Comparison of ENCODE assay signal across 11 cellular contexts in genomic region chr11:134071766-134072403, GRCh38. TPM values are rescaled to one million over a fixed set of nuclear protein-coding genes. Genes with fewer than 3 reads are reported as not detected.
DNase-seq lines count a peak whose midpoint lies in the region; ATAC-seq and TF ChIP-seq lines count a peak whose summit lies in the region.
"Had no signal": no experiment of that assay in that cellular context is flagged by ENCODE, and none has a peak within 500 bp of the region (broad histone marks: within the 10 kb centered on the region; RNA-seq: fewer than 3 reads in every experiment).

No MANE protein-coding gene starts in this region.

- H3K4me3 ChIP-seq in AG10803 (ENCODE audit: low read length) = no peak overlapping the region
- no peak overlapping the region for H3K4me3 ChIP-seq in lower lobe of right lung
- no peak overlapping the region for H3K4me3 ChIP-seq in breast epithelium
- H3K4me3 ChIP-seq: MG63 had no signal

- peak overlapping the region in 2 of 3 donors; percentile 79 to 86 for H3K27ac Mint-ChIP-seq in IgD-negative memory B cell
- H3K27ac Mint-ChIP-seq: activated naive CD8-positive, alpha-beta T cell treated with anti-CD3 and anti-CD28 coated beads for 36 hours had no signal

- H3K9me3 Mint-ChIP-seq in IgD-negative memory B cell = no peaks in the 10 kb centered on the region
- H3K9me3 Mint-ChIP-seq: activated naive CD8-positive, alpha-beta T cell treated with anti-CD3 and anti-CD28 coated beads for 36 hours had no signal

- H3K27me3 ChIP-seq in lower lobe of right lung (ENCODE audit: low read depth) = peaks cover 16% of the 10 kb centered on the region
- peaks cover 0 to 7% of the 10 kb centered on the region in 2 donors for H3K27me3 ChIP-seq in breast epithelium

- H3K4me1 ChIP-seq in lower lobe of right lung (no peaks in the 10 kb centered on the region), breast epithelium (no peaks in the 10 kb centered on the region)

- peaks cover 2% of the 10 kb centered on the region for H3K27me3 Mint-ChIP-seq in IgD-negative memory B cell

- TF ChIP-seq CTCF in AG10803 (conservative IDR thresholded peaks at IDR 0.05; ENCODE audit: low read length) (peak; percentile 37), lower lobe of right lung (IDR thresholded peaks at IDR 0.05) (no peak), GM10266 (IDR thresholded peaks at IDR 0.05; ENCODE audit: control insufficient read depth, insufficient read depth, low read depth, missing control alignments) (no peak), breast epithelium (IDR thresholded peaks at IDR 0.05) (peak in 1 of 3 donors; percentile 10)

- intact Hi-C loops in lower lobe of right lung (cut with DNase I) (no loop called here), breast epithelium (cut with DNase I; ENCODE audit: low total_unique reads) (no loop called here)

- no peaks in the 10 kb centered on the region for H3K9me3 ChIP-seq in lower lobe of right lung
- H3K9me3 ChIP-seq in breast epithelium = no peaks in the 10 kb centered on the region
- H3K9me3 ChIP-seq: MG63 had no signal

- no peak for TF ChIP-seq POLR2A in breast epithelium (IDR thresholded peaks at IDR 0.05)

- H3K27ac ChIP-seq in lower lobe of right lung (peak overlapping the region; percentile 9), breast epithelium (no peak overlapping the region)

- H3K36me3 ChIP-seq in lower lobe of right lung = no peaks in the 10 kb centered on the region
- H3K36me3 ChIP-seq in breast epithelium = no peaks in the 10 kb centered on the region
- H3K36me3 ChIP-seq: MG63 had no signal

- ATAC-seq in lower lobe of right lung (no peak), HG03095 (IDR thresholded peaks at IDR 0.05; ENCODE audit: unreplicated experiment) (no peak)

- peaks cover 37 to 63% (median 60%) of the 10 kb centered on the region in 3 donors for H3K4me1 Mint-ChIP-seq in IgD-negative memory B cell

- peak; percentile 28 for DNase-seq in AG10803 (ENCODE audit: low read depth)
- peak; percentile 64 for DNase-seq in NCI-H69 (lab: John Stamatoyannopoulos, UW)
- DNase-seq in lower lobe of right lung = no peak
- DNase-seq in GM10266 (ENCODE audit: extremely low spot score) = no peak
- DNase-seq in breast epithelium (ENCODE audit: low spot score in 2 of 2) = no peak
- no peak for DNase-seq in A172 (ENCODE audit: low spot score)
- DNase-seq: activated naive CD8-positive, alpha-beta T cell treated with anti-CD3 and anti-CD28 coated beads for 36 hours; MG63; nucleus accumbens had no signal

- H3K4me3 Mint-ChIP-seq in IgD-negative memory B cell = peak overlapping the region in 2 of 4 donors; percentile 42 to 53
- H3K4me3 Mint-ChIP-seq: activated naive CD8-positive, alpha-beta T cell treated with anti-CD3 and anti-CD28 coated beads for 36 hours had no signal

- H3K36me3 Mint-ChIP-seq in IgD-negative memory B cell = no peaks in the 10 kb centered on the region
- H3K36me3 Mint-ChIP-seq: activated naive CD8-positive, alpha-beta T cell treated with anti-CD3 and anti-CD28 coated beads for 36 hours had no signal

RNA-seq across cellular contexts. Expression of gene JAM3, which starts 3.0 kb away (rescaled TPM):
- 17.6 TPM for polyA plus RNA-seq in IgD-negative memory B cell
- 32.1 TPM for total RNA-seq in lower lobe of right lung
- 10 to 100 TPM; 25.0 to 34.5 (median 33.8) TPM for total RNA-seq in breast epithelium
- 43.0 and 47.2 TPM in 2 replicates for total RNA-seq in A172 (2014; rRNA removed; shearing (Covaris generic))

Comparison
In these comparisons a context has a peak if more than half of its experiments do, and no peak if none do; other contexts are left out.
1. DNase-seq: peak in AG10803 (single experiment) and NCI-H69 (single experiment); none in lower lobe of right lung (single experiment), GM10266 (single experiment), breast epithelium (0 of 2) and A172 (single experiment).